In the genomic region with DNA sequence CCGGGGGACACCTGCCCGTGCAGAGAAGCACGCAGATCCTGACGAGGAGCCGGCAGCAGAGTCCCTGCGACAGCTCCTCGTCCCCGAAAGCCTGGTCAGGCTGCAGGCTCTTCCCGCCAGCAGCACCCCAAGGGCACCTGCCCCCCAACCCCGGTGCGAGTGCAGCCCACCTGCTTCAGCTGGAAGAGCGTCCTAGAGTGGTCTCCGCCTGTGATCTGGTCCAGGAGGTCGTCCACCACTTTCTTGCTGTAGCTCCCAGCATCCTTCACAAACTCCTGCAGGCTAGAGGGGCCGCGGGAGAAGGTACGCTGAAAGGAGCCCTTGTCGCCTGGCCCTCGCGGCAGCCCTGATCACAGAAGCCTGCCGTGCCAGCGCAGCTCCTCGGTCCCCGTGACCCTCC, we compare ENCODE assay signal across 1 cellular context.
TF ChIP-seq lines count a peak whose summit lies in the region.

No MANE protein-coding gene starts in this region.

TF ChIP-seq in K562, 482 proteins besides CTCF, POLR2A, EP300 and RAD21:
- TF ChIP-seq POLR2G (IDR thresholded peaks at IDR 0.05; ENCODE audit: low read depth, low read length), result peak; percentile 49
- TF ChIP-seq RBFOX2 (IDR thresholded peaks at IDR 0.05; ENCODE audit: low read depth, low read length), result peak; percentile 35
- no peak for TF ChIP-seq LCOR (CRISPR knock-in tag; IDR thresholded peaks at IDR 0.05)
- peak; percentile 25; the same call in 1 of the 2 replicates for TF ChIP-seq POLR2AphosphoS5 (IDR thresholded peaks at IDR 0.05; ENCODE audit: control insufficient read depth, insufficient read depth, low read depth, low read length)
- no peak for TF ChIP-seq DDX20 (tag; IDR thresholded peaks at IDR 0.05; ENCODE audit: low read depth)
TF ChIP-seq in K562: peak in this region for 3.
